Comparison of ENCODE assay signal across 15 cellular contexts in the genomic region with DNA sequence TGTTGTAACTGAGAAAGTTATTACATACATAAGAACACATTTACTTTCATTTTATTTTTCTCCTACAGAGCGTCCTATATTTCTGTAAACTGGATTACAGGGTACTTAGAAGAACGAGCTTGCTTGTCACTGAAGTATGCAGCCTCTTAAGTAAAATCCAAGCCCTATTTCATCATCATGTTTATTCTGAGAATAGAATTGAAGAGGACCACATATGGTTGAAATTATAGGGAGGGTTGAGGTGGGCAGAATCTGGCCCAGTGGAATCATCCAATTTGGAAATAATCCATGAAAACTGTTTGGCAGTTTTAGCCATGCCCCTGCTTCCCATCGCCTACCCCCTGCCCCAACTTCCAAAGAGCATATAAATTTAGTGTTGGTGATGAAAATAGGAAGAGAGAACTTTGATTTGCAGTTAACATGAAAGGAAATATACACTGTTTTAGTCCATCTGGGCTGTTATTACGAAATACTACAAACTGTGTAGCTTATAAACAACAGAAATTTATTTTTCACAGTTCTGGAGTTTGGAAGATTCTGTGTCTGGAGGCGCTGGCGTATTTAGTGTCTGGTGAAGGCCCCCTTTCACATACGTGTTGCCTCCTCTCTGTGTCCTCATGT.
A peak's percentile ranks its signal among the peaks of the same experiment; 100 is the strongest.
DNase-seq lines count a peak whose midpoint lies in the region; ATAC-seq, FAIRE-seq and TF ChIP-seq lines count a peak whose summit lies in the region.
"Had no signal": no experiment of that assay in that cellular context is flagged by ENCODE, and none has a peak within 500 bp of the region (broad histone marks: within the 10 kb centered on the region; RNA-seq: fewer than 3 reads in every experiment).

No MANE protein-coding gene starts in this region.

- peak overlapping the region; percentile 93 for H3K27ac Mint-ChIP-seq in osteocyte (ENCODE audit: unreplicated experiment)

- H3K4me1 Mint-ChIP-seq in osteocyte (ENCODE audit: unreplicated experiment): peaks cover 16% of the 10 kb centered on the region

- H3K4me3 Mint-ChIP-seq in osteocyte (ENCODE audit: unreplicated experiment): peak overlapping the region; percentile 57

- no peaks in the 10 kb centered on the region for H3K27me3 Mint-ChIP-seq in osteocyte (ENCODE audit: unreplicated experiment)

- ATAC-seq in HG02870 (IDR thresholded peaks at IDR 0.05; ENCODE audit: unreplicated experiment): no peak

- no peaks in the 10 kb centered on the region for H3K36me3 Mint-ChIP-seq in osteocyte (ENCODE audit: unreplicated experiment)

- TF ChIP-seq CTCF in AG09309 (IDR thresholded peaks at IDR 0.05; ENCODE audit: control insufficient read depth, insufficient read depth, low read depth, low read length, missing control alignments): no peak
- no peak for TF ChIP-seq CTCF in choroid plexus epithelial cell (conservative IDR thresholded peaks at IDR 0.05; ENCODE audit: low read depth, low read length)
- no peak for TF ChIP-seq CTCF in osteocyte (IDR thresholded peaks at IDR 0.05)

- no peak for FAIRE-seq in HTR-8/SVneo (lab: Jason Lieb, UNC)

- H3K4me3 ChIP-seq in AG09309 (ENCODE audit: control insufficient read depth, low read depth, low read length): no peak overlapping the region
- H3K4me3 ChIP-seq in choroid plexus epithelial cell (ENCODE audit: low read depth, low read length): no peak overlapping the region

- H3K9me3 Mint-ChIP-seq in osteocyte (ENCODE audit: unreplicated experiment): no peaks in the 10 kb centered on the region

- peak; percentile 80 for DNase-seq in AG09309 (ENCODE audit: low read depth)
- peak; percentile 9 for DNase-seq in LHCN-M2 (ENCODE audit: low read depth)
- DNase-seq in choroid plexus epithelial cell (ENCODE audit: low read depth): peak; percentile 77
- no peak for DNase-seq in osteocyte (ENCODE audit: extremely low spot score, unreplicated experiment)
- DNase-seq in HTR-8/SVneo (ENCODE audit: insufficient read length, low spot score): no peak
- DNase-seq in Ammon's horn (ENCODE audit: low spot score): no peak
- DNase-seq in NCI-H1417 treated with DMSO at 0.1 percent for 48 hours (lab: John Stamatoyannopoulos, UW): no peak
- DNase-seq: activated CD4-positive, CD25-positive, alpha-beta regulatory T cell; activated CD8-positive, alpha-beta memory T cell treated with anti-CD3 and anti-CD28 coated beads, Interleukin-2, amount 50 U/mL, for 48 hours; Kasumi-1; NCI-H2029; NK-92 treated with Interleukin-12 subunit alpha and Interleukin-12 subunit beta, amount 100 ng/mL, for 24 hours; nucleus accumbens; stimulated activated CD4-positive, alpha-beta T cell treated with anti-CD3 and anti-CD28 coated beads, Interleukin-1b, Interleukin-23, amount 100 ng/mL, for 48 hours had no signal

Comparison
In these comparisons a context has a peak if more than half of its experiments do, and no peak if none do; other contexts are left out.
1. DNase-seq: peak in AG09309 (single experiment), LHCN-M2 (single experiment) and choroid plexus epithelial cell (single experiment); none in osteocyte (single experiment), HTR-8/SVneo (single experiment), Ammon's horn (single experiment) and NCI-H1417 treated with DMSO at 0.1 percent for 48 hours (single experiment).